13 cellular contexts compared by ENCODE assay signal in the genomic region with DNA sequence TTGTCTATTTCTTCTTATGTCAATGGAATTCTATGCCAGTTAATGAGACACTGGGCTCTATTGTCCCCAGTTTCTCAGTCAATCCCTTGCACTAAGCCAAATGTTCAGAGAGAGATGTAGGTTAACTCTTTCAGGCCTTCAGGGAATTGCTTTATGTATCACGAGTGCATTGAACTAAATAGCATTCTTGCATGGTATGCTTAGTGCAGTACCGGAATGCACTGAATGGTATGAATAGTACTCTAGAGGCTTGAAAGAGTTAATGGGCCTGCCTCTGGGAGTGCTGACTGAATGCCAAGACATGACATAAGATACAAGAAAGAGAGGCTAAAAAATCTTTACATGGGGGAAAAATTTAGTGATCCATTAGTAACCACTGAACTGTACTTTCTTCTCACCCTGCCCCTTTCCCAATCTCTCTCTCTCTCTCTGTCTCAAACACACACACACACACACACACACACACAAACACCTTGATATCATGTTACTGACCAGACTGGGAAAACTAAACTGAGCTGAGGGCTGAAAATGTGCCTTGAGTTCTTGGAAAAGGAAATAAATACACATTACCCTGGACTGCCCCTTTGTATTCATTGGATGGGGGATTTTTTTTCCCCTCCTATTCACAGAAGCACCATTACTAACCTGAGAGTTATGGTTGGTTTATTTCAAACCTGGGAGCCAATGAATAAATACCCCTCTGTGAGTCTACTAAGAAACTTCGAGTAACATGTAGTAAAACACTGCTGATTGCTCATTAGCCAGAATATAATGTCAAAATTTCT. TPM values are rescaled to one million over a fixed set of nuclear protein-coding genes. Genes with fewer than 3 reads are reported as not detected.
DNase-seq lines count a peak whose midpoint lies in the region; ATAC-seq, FAIRE-seq and TF ChIP-seq lines count a peak whose summit lies in the region.
"Had no signal": no experiment of that assay in that cellular context is flagged by ENCODE, and none has a peak within 500 bp of the region (broad histone marks: within the 10 kb centered on the region; RNA-seq: fewer than 3 reads in every experiment).

No MANE protein-coding gene starts in this region.

- no peaks in the 10 kb centered on the region for H3K79me2 ChIP-seq in osteoblast (ENCODE audit: insufficient read depth, low read length)

- peaks cover 0 to 4% (median 0%) of the 10 kb centered on the region in 3 donors for H3K4me1 ChIP-seq in pancreas
- H3K4me1 ChIP-seq in osteoblast (ENCODE audit: insufficient read depth, low read length), result peaks cover 9% of the 10 kb centered on the region
- H3K4me1 ChIP-seq: right atrium auricular region had no signal

- ATAC-seq in pancreas (peak; percentile 40 to 81 (median 61)), esophagus mucosa (no peak)
- no peak for ATAC-seq in activated naive CD8-positive, alpha-beta T cell treated with anti-CD3 and anti-CD28 coated beads, Interleukin-2, amount 50 U/mL, for 24 hours

- no peaks in the 10 kb centered on the region for H3K27me3 Mint-ChIP-seq in activated naive CD8-positive, alpha-beta T cell treated with anti-CD3 and anti-CD28 coated beads, Interleukin-2, amount 50 U/mL, for 24 hours

- H3K4me1 Mint-ChIP-seq in activated naive CD8-positive, alpha-beta T cell treated with anti-CD3 and anti-CD28 coated beads, Interleukin-2, amount 50 U/mL, for 24 hours, result no peaks in the 10 kb centered on the region

- H3K9me3 ChIP-seq in pancreas (no peaks in the 10 kb centered on the region), osteoblast (ENCODE audit: low read depth, low read length) (no peaks in the 10 kb centered on the region)
- H3K9me3 ChIP-seq: right atrium auricular region had no signal

- intact Hi-C loops in pancreas (cut with DNase I), result no loop called here

- H3K36me3 Mint-ChIP-seq in activated naive CD8-positive, alpha-beta T cell treated with anti-CD3 and anti-CD28 coated beads, Interleukin-2, amount 50 U/mL, for 24 hours (ENCODE audit: low read depth), result no peaks in the 10 kb centered on the region

- no peak for TF ChIP-seq CTCF in fibroblast of mammary gland (conservative IDR thresholded peaks at IDR 0.05; ENCODE audit: control insufficient read depth, insufficient read depth, low read depth, low read length)
- TF ChIP-seq CTCF in pancreas (IDR thresholded peaks at IDR 0.05), result no peak
- TF ChIP-seq CTCF in osteoblast (IDR thresholded peaks at IDR 0.05; ENCODE audit: extremely low read depth, low read depth, low read length), result no peak

- FAIRE-seq in pancreas (lab: Jason Lieb, UNC), result no peak

- DNase-seq in EH (ENCODE audit: low read depth), result peak; percentile 72
- DNase-seq in OCI-M1 (lab: John Stamatoyannopoulos, UW), result peak; percentile 19
- DNase-seq in fibroblast of mammary gland (ENCODE audit: low read depth), result peak; percentile 18
- no peak for DNase-seq in pancreas
- DNase-seq in dermis blood vessel endothelial cell, result no peak
- no peak for DNase-seq in activated naive CD8-positive, alpha-beta T cell treated with anti-CD3 and anti-CD28 coated beads, Interleukin-2, amount 50 U/mL, for 24 hours
- no peak for DNase-seq in osteoblast (ENCODE audit: insufficient read length, low spot score, missing footprints)
- DNase-seq: activated T-cell treated with anti-CD3 and anti-CD28 coated beads for 4 hours, NCI-H1417 treated with DMSO at 0.1 percent for 48 hours, SHP77 treated with DMSO at 0.1 percent for 48 hours had no signal

- H3K27ac ChIP-seq in pancreas, result no peak overlapping the region
- no peak overlapping the region for H3K27ac ChIP-seq in osteoblast (ENCODE audit: low read depth, low read length)
- H3K27ac ChIP-seq: epithelial cell of prostate, right atrium auricular region had no signal

- H3K27me3 ChIP-seq in pancreas (no peaks in the 10 kb centered on the region), osteoblast (ENCODE audit: insufficient read depth, low read length) (no peaks in the 10 kb centered on the region)
- H3K27me3 ChIP-seq: right atrium auricular region had no signal

- H3K9me3 Mint-ChIP-seq in activated naive CD8-positive, alpha-beta T cell treated with anti-CD3 and anti-CD28 coated beads, Interleukin-2, amount 50 U/mL, for 24 hours, result no peaks in the 10 kb centered on the region

- H3K4me3 Mint-ChIP-seq in activated naive CD8-positive, alpha-beta T cell treated with anti-CD3 and anti-CD28 coated beads, Interleukin-2, amount 50 U/mL, for 24 hours, result no peak overlapping the region

- no peak overlapping the region for H3K27ac Mint-ChIP-seq in activated naive CD8-positive, alpha-beta T cell treated with anti-CD3 and anti-CD28 coated beads, Interleukin-2, amount 50 U/mL, for 24 hours

- H3K4me3 ChIP-seq in fibroblast of mammary gland (ENCODE audit: control insufficient read depth, low read depth, low read length), result no peak overlapping the region
- no peak overlapping the region for H3K4me3 ChIP-seq in pancreas
- no peak overlapping the region for H3K4me3 ChIP-seq in osteoblast (ENCODE audit: insufficient read depth, low read length)
- H3K4me3 ChIP-seq: right atrium auricular region had no signal

- H3K36me3 ChIP-seq in pancreas (no peaks in the 10 kb centered on the region), osteoblast (ENCODE audit: insufficient read depth, low read length) (no peaks in the 10 kb centered on the region)
- H3K36me3 ChIP-seq: right atrium auricular region had no signal

- 67 to 68% methylated on average over 3 of the region's 3 CpGs for WGBS in pancreas, 2 donors

- H3K4me2 ChIP-seq in osteoblast (ENCODE audit: insufficient read depth, low read length), result no peak overlapping the region

- no peak overlapping the region for H2AFZ ChIP-seq in osteoblast (ENCODE audit: low read length)

- H4K20me1 ChIP-seq in osteoblast (ENCODE audit: insufficient read depth, low read length), result no peaks in the 10 kb centered on the region

RNA-seq across cellular contexts. Expression of gene TMC1, which starts 35.4 kb away (rescaled TPM):
- total RNA-seq in pancreas, result not detected
- not detected for polyA plus RNA-seq in pancreas
- 0.74 and 3.4 TPM in 2 replicates for total RNA-seq in dermis blood vessel endothelial cell
- total RNA-seq in osteoblast, result under 0.01 TPM in 1 of 2 replicates, not detected in the other
- 3.3 TPM for total RNA-seq in esophagus mucosa
- total RNA-seq: right atrium auricular region had no signal

Comparison
In these comparisons a context has a peak if more than half of its experiments do, and no peak if none do; other contexts are left out.
1. DNase-seq: peak in EH (single experiment), OCI-M1 (single experiment) and fibroblast of mammary gland (single experiment); none in pancreas (0 of 6), dermis blood vessel endothelial cell (single experiment), activated naive CD8-positive, alpha-beta T cell treated with anti-CD3 and anti-CD28 coated beads, Interleukin-2, amount 50 U/mL, for 24 hours (single experiment) and osteoblast (single experiment).
2. ATAC-seq: peak in pancreas (4 of 4); none in activated naive CD8-positive, alpha-beta T cell treated with anti-CD3 and anti-CD28 coated beads, Interleukin-2, amount 50 U/mL, for 24 hours (single experiment) and esophagus mucosa (single experiment).